8 cellular contexts compared by ENCODE assay signal in the genomic region with DNA sequence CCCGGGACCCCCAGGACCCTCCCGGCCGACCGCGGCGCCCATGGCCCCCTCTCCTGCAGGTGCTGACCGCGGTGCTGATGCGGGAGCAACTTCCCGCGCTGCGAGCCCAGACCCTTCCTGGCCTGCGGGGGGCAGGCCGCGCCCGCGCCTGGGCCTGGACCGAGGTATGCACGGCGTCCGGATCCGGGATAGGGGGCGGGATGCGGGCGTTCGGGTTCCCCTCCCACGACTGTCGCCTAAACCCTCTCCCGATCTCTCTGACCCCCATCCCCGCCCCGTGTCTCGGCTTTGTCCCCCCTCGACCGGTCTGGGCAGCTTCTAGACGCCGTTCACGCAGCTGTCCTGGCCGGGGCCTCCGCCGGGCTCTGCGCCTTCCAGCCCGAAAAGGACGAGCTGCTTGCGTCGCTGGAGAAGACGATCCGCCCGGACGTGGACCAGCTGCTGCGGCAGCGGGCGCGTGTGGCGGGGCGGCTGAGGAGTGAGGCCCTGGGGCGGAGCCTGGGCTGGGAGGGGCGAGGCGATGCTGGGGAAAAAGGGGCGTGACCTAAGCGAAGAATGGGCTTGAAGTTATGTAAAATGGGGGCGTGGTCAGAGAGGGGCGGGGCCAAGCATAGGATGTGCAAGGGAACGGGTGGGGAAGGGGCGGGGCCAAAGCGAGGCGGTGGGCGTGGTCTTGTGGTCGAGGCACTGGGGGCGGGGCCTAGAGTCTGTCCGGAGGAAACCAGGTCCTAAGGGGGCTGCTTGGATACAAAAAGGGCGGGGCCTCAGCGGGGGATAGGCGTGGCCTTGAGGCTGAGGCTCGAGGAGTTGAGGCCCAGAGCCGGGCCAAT. TPM values are rescaled to one million over a fixed set of nuclear protein-coding genes. Genes with fewer than 3 reads are reported as not detected.
DNase-seq lines count a peak whose midpoint lies in the region; ATAC-seq lines count a peak whose summit lies in the region.

No MANE protein-coding gene starts in this region.

- peaks cover 8% of the 10 kb centered on the region for H3K4me1 ChIP-seq in effector memory CD4-positive, alpha-beta T cell (ENCODE audit: control insufficient read depth, insufficient read depth, low read length, poor library complexity, severe bottlenecking)

- H3K9me3 ChIP-seq in effector memory CD4-positive, alpha-beta T cell (ENCODE audit: control insufficient read depth, low read length): no peaks in the 10 kb centered on the region

- H3K36me3 ChIP-seq in effector memory CD4-positive, alpha-beta T cell (ENCODE audit: control insufficient read depth, insufficient read depth, low read length): no peaks in the 10 kb centered on the region

- H3K27ac ChIP-seq in effector memory CD4-positive, alpha-beta T cell (ENCODE audit: insufficient read depth, low read length, poor library complexity, severe bottlenecking): peak overlapping the region; percentile 39

- H3K27me3 ChIP-seq in effector memory CD4-positive, alpha-beta T cell (replicated peaks; ENCODE audit: control insufficient read depth, insufficient read depth, low read length, poor library complexity, severe bottlenecking): no peaks in the 10 kb centered on the region

- H3K4me3 ChIP-seq in effector memory CD4-positive, alpha-beta T cell (ENCODE audit: insufficient read depth, low read depth, low read length, poor library complexity, severe bottlenecking): peak overlapping the region; percentile 62

- DNase-seq in HUDEP-2 (lab: John Stamatoyannopoulos, UW; ENCODE audit: unreplicated experiment in 76 of 76) (peak in 75 of 76 experiments; percentile 70 to 100 (median 99)), NK-92 (lab: John Stamatoyannopoulos, UW; ENCODE audit: unreplicated experiment) (peak; percentile 83), lung microvascular endothelial cell (ENCODE audit: low read depth in 2 of 2) (peak; percentile 91 to 97)
- peak; percentile 98 for DNase-seq in activated CD8-positive, alpha-beta memory T cell treated with anti-CD3 and anti-CD28 coated beads for 24 hours
- DNase-seq in effector memory CD4-positive, alpha-beta T cell: peak; percentile 91 to 98 (median 97)
- DNase-seq in stimulated activated CD4-positive, alpha-beta T cell treated with anti-CD3 and anti-CD28 coated beads, TNF-alpha, amount 100 ng/mL, for 1 hour (ENCODE audit: low read depth in 3 of 3, low spot score in 1 of 3): peak; percentile 83 to 94 (median 92)

- peak; percentile 80 for ATAC-seq in GM18498 (IDR thresholded peaks at IDR 0.05; ENCODE audit: unreplicated experiment)
- ATAC-seq in GM18520 (IDR thresholded peaks at IDR 0.05; ENCODE audit: unreplicated experiment): no peak

RNA-seq across cellular contexts. Expression of a gene that starts 15.9 kb away (rescaled TPM):
- total RNA-seq in lung microvascular endothelial cell: 44.0 and 49.7 TPM in 2 replicates

RNA-seq across cellular contexts. Expression of a gene that starts 28.1 kb away (rescaled TPM):
- total RNA-seq in lung microvascular endothelial cell: 46.4 and 67.5 TPM in 2 replicates
